10 cellular contexts compared by ENCODE assay signal in genomic region chr9:976258-976804, GRCh38. TPM values are rescaled to one million over a fixed set of nuclear protein-coding genes. Genes with fewer than 3 reads are reported as not detected.
DNase-seq lines count a peak whose midpoint lies in the region; ATAC-seq and TF ChIP-seq lines count a peak whose summit lies in the region.
"Had no signal": no experiment of that assay in that cellular context is flagged by ENCODE, and none has a peak within 500 bp of the region (broad histone marks: within the 10 kb centered on the region; RNA-seq: fewer than 3 reads in every experiment).

Gene DMRT3 (plus strand): TSS chr9:976655. CDS start chr9:977002, 347 bp downstream.

- in situ Hi-C loops in GM13976 (cut with MboI; ENCODE audit: low sequenced_read_pairs, unreplicated experiment): loop anchor here (10.0 kb wide), 1 partner anchor 68 kb away; no protein-coding TSS in a partner anchor

- H3K4me3 ChIP-seq in MM.1S (ENCODE audit: low read length) (peak within 1 kb of the TSS; percentile 45), colonic mucosa (peak within 1 kb of the TSS; percentile 7)

- H3K4me3 Mint-ChIP-seq in neural crest cell: peak within 1 kb of the TSS; percentile 29

- no peaks in the 10 kb centered on the region for H3F3A ChIP-seq in MM.1S (ENCODE audit: insufficient read depth, low read length)

- H3K27ac ChIP-seq in MM.1S (ENCODE audit: low read length) (no peak within 1 kb of the TSS), colonic mucosa (no peak within 1 kb of the TSS)

- H3K79me2 ChIP-seq in MM.1S (ENCODE audit: low read length): no peaks in the 10 kb centered on the region

- 0 out of 2 replicates have a peak within 1 kb of the TSS, but pooled peaks have one; percentile 31 for H2AFZ ChIP-seq in MM.1S (ENCODE audit: low read length)

- H3K9me3 Mint-ChIP-seq in neural crest cell: no peaks in the 10 kb centered on the region

- ATAC-seq in HG03039 (IDR thresholded peaks at IDR 0.05; ENCODE audit: unreplicated experiment) (no peak), HG03378 (IDR thresholded peaks at IDR 0.05; ENCODE audit: unreplicated experiment) (no peak), GM19328 (IDR thresholded peaks at IDR 0.05; ENCODE audit: unreplicated experiment) (no peak)

- H3K4me1 Mint-ChIP-seq in neural crest cell: peaks cover 20% of the 10 kb centered on the region

- no peaks in the 10 kb centered on the region for H3K4me1 ChIP-seq in MM.1S (ENCODE audit: low read length)
- H3K4me1 ChIP-seq in colonic mucosa: peaks cover 4% of the 10 kb centered on the region

- H3K36me3 ChIP-seq in MM.1S (replicated peaks; ENCODE audit: insufficient read depth, low read length): no peaks in the 10 kb centered on the region
- no peaks in the 10 kb centered on the region for H3K36me3 ChIP-seq in colonic mucosa

- H4K20me1 ChIP-seq in MM.1S (ENCODE audit: insufficient read depth, low read length): no peaks in the 10 kb centered on the region

- H3K36me3 Mint-ChIP-seq in neural crest cell (ENCODE audit: low read depth): no peaks in the 10 kb centered on the region

- DNase-seq in GM13976 (ENCODE audit: low spot score): peak; percentile 39
- peak; percentile 14 for DNase-seq in MM.1S
- DNase-seq in colonic mucosa: no peak
- DNase-seq in neural crest cell (ENCODE audit: low read depth, low spot score): peak; percentile 26
- DNase-seq in HuH-7.5 (ENCODE audit: low spot score): no peak
- DNase-seq: NCI-H1048 had no signal

- H3K27me3 ChIP-seq in MM.1S (replicated peaks; ENCODE audit: insufficient read depth, low read length): peaks cover 9% of the 10 kb centered on the region; the same call in 1 of the 2 replicates
- peaks cover 93% of the 10 kb centered on the region for H3K27me3 ChIP-seq in colonic mucosa

- H3K9ac ChIP-seq in MM.1S (ENCODE audit: low read length) (no peak within 1 kb of the TSS), colonic mucosa (ENCODE audit: low read depth in 2 of 2, low read length in 2 of 2) (no peak within 1 kb of the TSS)

- intact Hi-C loops in colonic mucosa (cut with DNase I): no loop called here

- H3K9me3 ChIP-seq in MM.1S (replicated peaks; ENCODE audit: insufficient read depth, low read length): no peaks in the 10 kb centered on the region
- H3K9me3 ChIP-seq in colonic mucosa: no peaks in the 10 kb centered on the region

- no peak within 1 kb of the TSS for H3K27ac Mint-ChIP-seq in neural crest cell (ENCODE audit: unreplicated experiment)

- H3K27me3 Mint-ChIP-seq in neural crest cell (ENCODE audit: low read depth): peaks cover 93% of the 10 kb centered on the region

- peak within 1 kb of the TSS; percentile 60 for H3K4me2 ChIP-seq in MM.1S (ENCODE audit: low read depth, low read length)

- no peak for TF ChIP-seq CTCF in GM13976 (IDR thresholded peaks at IDR 0.05; ENCODE audit: borderline replicate concordance, control extremely low read depth, extremely low read depth, insufficient read depth, missing control alignments)
- TF ChIP-seq CTCF in MM.1S (IDR thresholded peaks at IDR 0.05; ENCODE audit: low read length): no peak
- no peak for TF ChIP-seq CTCF in colonic mucosa (IDR thresholded peaks at IDR 0.05)
- no peak for TF ChIP-seq CTCF in neural crest cell (conservative IDR thresholded peaks at IDR 0.05)

- H3K9me2 ChIP-seq in MM.1S (replicated peaks; ENCODE audit: insufficient read depth, low read length): no peaks in the 10 kb centered on the region

RNA-seq across cellular contexts. Expression of gene DMRT3, which starts in this region (rescaled TPM):
- total RNA-seq in colonic mucosa (not detected), neural crest cell (not detected in 2 replicates)
- total RNA-seq: mononuclear cell had no signal

Comparison
In these comparisons a context has a peak if more than half of its experiments do, and no peak if none do; other contexts are left out.
1. Peak in DNase-seq in neural crest cell; RNA of the gene not detected or under 1 TPM.
2. DNase-seq: peak in GM13976 (single experiment) and MM.1S (single experiment); none in colonic mucosa (single experiment) and HuH-7.5 (single experiment).